Comparison of ENCODE assay signal across 9 cellular contexts in genomic region chr17:29005936-29006438, GRCh38. TPM values are rescaled to one million over a fixed set of nuclear protein-coding genes. Genes with fewer than 3 reads are reported as not detected.
DNase-seq lines count a peak whose midpoint lies in the region; ATAC-seq and TF ChIP-seq lines count a peak whose summit lies in the region.
"Had no signal": no experiment of that assay in that cellular context is flagged by ENCODE, and none has a peak within 500 bp of the region (broad histone marks: within the 10 kb centered on the region; RNA-seq: fewer than 3 reads in every experiment).

Gene SEZ6, minus strand, starts transcription at chr17:29006033. Its CDS starts 164 bp downstream, at chr17:29005869.

- TF ChIP-seq CTCF in adrenal gland (IDR thresholded peaks at IDR 0.05) (peak in 4 of 6 experiments; percentile 11 to 44 (median 28)), right atrium auricular region (IDR thresholded peaks at IDR 0.05) (peak in 1 of 2 donors; percentile 32)

- peak; percentile 89 for ATAC-seq in aorta (ENCODE audit: low FRiP score)
- ATAC-seq in GM19328 (IDR thresholded peaks at IDR 0.05; ENCODE audit: unreplicated experiment), result no peak

- H3K9me3 ChIP-seq in adrenal gland (replicated peaks in 1 of 3), result no peaks in the 10 kb centered on the region
- no peaks in the 10 kb centered on the region for H3K9me3 ChIP-seq in right atrium auricular region
- H3K9me3 ChIP-seq in aorta (ENCODE audit: control insufficient read depth, low read length), result no peaks in the 10 kb centered on the region
- H3K9me3 ChIP-seq: neutrophil had no signal

- no peak for TF ChIP-seq POLR2A in adrenal gland (IDR thresholded peaks at IDR 0.05)

- H3K4me3 ChIP-seq in adrenal gland, result no peak within 1 kb of the TSS
- peak within 1 kb of the TSS in 1 of 2 donors; percentile 31 for H3K4me3 ChIP-seq in right atrium auricular region
- H3K4me3 ChIP-seq in aorta (ENCODE audit: low read length in 2 of 2), result no peak within 1 kb of the TSS

- intact Hi-C loops in adrenal gland (cut with DNase I) (no loop called here), aorta (cut with DNase I) (no loop called here)

- 1 to 2% (median 1%) methylated on average over 8 to 40 of the region's 40 CpGs for WGBS in adrenal gland, 4 donors
- whole genome bisulfite sequencing in aorta, 2 donors, result 0 to 1% methylated on average over 27 to 40 of the region's 40 CpGs

- H3K27ac ChIP-seq in adrenal gland (no peak within 1 kb of the TSS), right atrium auricular region (no peak within 1 kb of the TSS), aorta (ENCODE audit: low read depth in 1 of 2, low read length in 2 of 2) (no peak within 1 kb of the TSS)
- H3K27ac ChIP-seq: neutrophil had no signal

- H3K27me3 ChIP-seq in adrenal gland (peaks cover 25% of the 10 kb centered on the region), right atrium auricular region (peaks cover 9 to 12% of the 10 kb centered on the region in 2 donors), aorta (ENCODE audit: control insufficient read depth in 1 of 2, insufficient read depth in 2 of 2, low read length in 1 of 2) (no peaks in the 10 kb centered on the region)

- H3K36me3 ChIP-seq in adrenal gland (replicated peaks in 1 of 2) (no peaks in the 10 kb centered on the region), right atrium auricular region (no peaks in the 10 kb centered on the region), aorta (ENCODE audit: control insufficient read depth in 1 of 2, insufficient read depth in 2 of 2, low read length in 1 of 2) (no peaks in the 10 kb centered on the region)
- H3K36me3 ChIP-seq: neutrophil had no signal

- DNase-seq in COLO829 (ENCODE audit: low spot score) (peak; percentile 70), M059J (ENCODE audit: low read depth) (peak; percentile 53), SW480 (ENCODE audit: low spot score) (peak; percentile 59), adrenal gland (peak; percentile 72 to 88 (median 79)), right atrium auricular region (ENCODE audit: low spot score) (peak; percentile 59), retina (peak; percentile 83), aorta (peak; percentile 78 to 93)

- peaks cover 3 to 4% of the 10 kb centered on the region in 2 donors for H3K4me1 ChIP-seq in adrenal gland (replicated peaks in 1 of 2)
- peaks cover 0 to 4% of the 10 kb centered on the region in 2 donors for H3K4me1 ChIP-seq in right atrium auricular region
- no peaks in the 10 kb centered on the region for H3K4me1 ChIP-seq in aorta (ENCODE audit: control insufficient read depth in 1 of 2, insufficient read depth in 2 of 2, low read length in 2 of 2)

RNA-seq across cellular contexts. Expression of gene SEZ6, which starts in this region (rescaled TPM):
- total RNA-seq in M059J (2014; rRNA removed; shearing (Covaris generic)), result not detected in 2 replicates
- total RNA-seq in adrenal gland, result 1 to 10 TPM in 1 of 8 donors, under 1 TPM in 1, not detected in 6; 0.14 to 1.0 TPM
- polyA plus RNA-seq in adrenal gland, result under 1 TPM; 0.18 to 0.88 (median 0.47) TPM
- under 1 TPM in 1 of 2 donors, not detected in 1; 0.35 TPM for total RNA-seq in right atrium auricular region
- total RNA-seq in aorta, result not detected
- polyA plus RNA-seq in aorta, result not detected

Comparison
In these comparisons a context has a peak if more than half of its experiments do, and no peak if none do; other contexts are left out.
1. Peak in DNase-seq in M059J; RNA of the gene not detected or under 1 TPM.
2. Peak in DNase-seq in right atrium auricular region; RNA of the gene not detected or under 1 TPM.
3. Peak in DNase-seq and ATAC-seq in aorta; RNA of the gene not detected or under 1 TPM.